Comparison of ENCODE assay signal across 11 cellular contexts in the genomic region with DNA sequence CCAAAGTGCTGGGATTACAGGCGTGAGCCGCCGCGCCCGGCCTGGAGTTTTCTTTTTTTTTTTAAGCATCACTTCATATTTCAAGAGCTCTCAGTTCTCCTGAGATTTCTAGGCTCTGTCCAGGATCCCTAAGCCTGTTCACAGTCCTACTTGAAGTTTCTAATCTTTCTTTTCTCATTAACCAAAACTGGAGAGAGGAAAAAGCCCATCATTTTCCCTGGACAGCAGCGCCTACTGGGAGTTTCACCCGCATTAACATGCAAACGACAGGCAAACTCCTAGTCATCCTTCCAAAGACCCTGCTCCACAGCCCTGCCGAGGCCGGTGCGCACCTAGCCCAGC. TPM values are rescaled to one million over a fixed set of nuclear protein-coding genes. Genes with fewer than 3 reads are reported as not detected.
DNase-seq lines count a peak whose midpoint lies in the region; ATAC-seq, FAIRE-seq and TF ChIP-seq lines count a peak whose summit lies in the region.
"Not testable (repeated sequence)": the region's sequence is repeated elsewhere in the genome, so short reads cannot be mapped to it uniquely, and the experiment has no call there.
"Had no signal": no experiment of that assay in that cellular context is flagged by ENCODE, and none has a peak within 500 bp of the region (broad histone marks: within the 10 kb centered on the region; RNA-seq: fewer than 3 reads in every experiment).

No MANE protein-coding gene starts in this region.

- peak overlapping the region; percentile 97 for H3K4ac ChIP-seq in H1 (replicated peaks; ENCODE audit: insufficient read length, low read depth, low read length)

- H2AFZ ChIP-seq in HCT116 (ENCODE audit: low read depth, low read length, poor library complexity, severe bottlenecking), result peak overlapping the region; percentile 35
- H2AFZ ChIP-seq in H1 (ENCODE audit: low read length), result not testable (repeated sequence)

- not testable (repeated sequence) for DNase-seq in AG09309 (ENCODE audit: low read depth); HCT116 (ENCODE audit: low read depth, low spot score); SJCRH30; activated naive CD8-positive, alpha-beta T cell treated with anti-CD3 and anti-CD28 coated beads for 36 hours; H1 (ENCODE audit: low read depth in 1 of 2, low spot score in 2 of 2); nephron progenitor cell; stimulated activated naive CD8-positive, alpha-beta T cell treated with anti-CD3 and anti-CD28 coated beads, Interleukin-15, amount 100 ng/mL, for 72 hours

- not testable (repeated sequence) for H2AK5ac ChIP-seq in H1 (ENCODE audit: low read depth, low read length)

- intact Hi-C loops in HCT116 (cut with micrococcal nuclease), result not testable (repeated sequence)

- POLR2A ChIA-PET in HCT116 (lab: Charles Lee), result not testable (repeated sequence)
- POLR2A ChIA-PET in H1 (lab: Charles Lee; ENCODE audit: partially characterized antibody), result interaction anchor here (1.0 to 40.7 kb wide), 6 partner anchors 4 to 86 kb away, joined by 3 to 1250 read pairs (median 4); a partner anchor contains a TSS

- not testable (repeated sequence) for H3K23me2 ChIP-seq in H1 (ENCODE audit: low read depth, low read length)

- H3K27me3 ChIP-seq in HCT116 (ENCODE audit: insufficient read depth, low read length); SJCRH30; H1 (replicated peaks in 1 of 4; ENCODE audit: control insufficient read depth in 3 of 4, extremely low read depth in 1 of 4, insufficient read depth in 3 of 4, low read length in 3 of 4): not testable (repeated sequence)

- H3K9me2 ChIP-seq in HCT116 (ENCODE audit: insufficient read depth), result not testable (repeated sequence)

- H3K4me1 ChIP-seq in HCT116 (ENCODE audit: control insufficient read depth in 1 of 2, insufficient read depth in 2 of 2, low read length in 2 of 2) (peaks cover 6 to 15% of the 10 kb centered on the region in 2 experiments; a peak in 2 of 4 replicates), H1 (replicated peaks in 1 of 4; ENCODE audit: control insufficient read depth in 3 of 4, insufficient read depth in 4 of 4, low read length in 3 of 4) (peaks cover 8 to 19% (median 15%) of the 10 kb centered on the region in 4 experiments)
- H3K4me1 ChIP-seq in SJCRH30, result not testable (repeated sequence)

- peak overlapping the region; percentile 60 for H3K27ac ChIP-seq in HCT116 (ENCODE audit: low read depth, low read length)
- H3K27ac ChIP-seq in SJCRH30, result peak overlapping the region; percentile 67
- peak overlapping the region; percentile 86 for H3K27ac ChIP-seq in H1 (ENCODE audit: low read depth, low read length)

- FAIRE-seq in H1 (lab: Jason Lieb, UNC), result not testable (repeated sequence)

- not testable (repeated sequence) for H3K36me3 ChIP-seq in HCT116 (ENCODE audit: control insufficient read depth in 1 of 2, insufficient read depth in 2 of 2, low read length in 2 of 2)
- H3K36me3 ChIP-seq in SJCRH30 (peaks cover 10% of the 10 kb centered on the region; the same call in 1 of the 2 replicates), H1 (ENCODE audit: control insufficient read depth in 2 of 4, insufficient read depth in 4 of 4, low read length in 3 of 4) (peaks cover 1 to 16% (median 5%) of the 10 kb centered on the region in 4 experiments; a peak in 4 of 8 replicates)

- ATAC-seq in HCT116; stimulated activated naive CD8-positive, alpha-beta T cell treated with anti-CD3 and anti-CD28 coated beads, Interleukin-15, amount 100 ng/mL, for 72 hours: not testable (repeated sequence)

- H2BK5ac ChIP-seq in H1 (ENCODE audit: low read depth, low read length), result peak overlapping the region; percentile 46; the same call in 1 of the 2 replicates

- not testable (repeated sequence) for TF ChIP-seq POLR2A in HCT116 (IDR thresholded peaks at IDR 0.05; ENCODE audit: borderline replicate concordance, extremely low read depth, insufficient read depth, insufficient read length); H1 (IDR thresholded peaks at IDR 0.05; ENCODE audit: control extremely low read depth in 1 of 2, low read depth in 2 of 2, low read length in 2 of 2)

- H3K4me3 ChIP-seq in AG09309 (ENCODE audit: control insufficient read depth, low read depth, low read length) (peak overlapping the region; percentile 97), HCT116 (replicated peaks in 1 of 2; ENCODE audit: low read depth in 1 of 2, low read length in 2 of 2) (peak overlapping the region; percentile 88 to 94), SJCRH30 (peak overlapping the region; percentile 65), H1 (ENCODE audit: extremely low read depth in 1 of 4, insufficient read depth in 2 of 4, low read depth in 3 of 4, low read length in 4 of 4) (peak overlapping the region; percentile 50 to 95 (median 64)), iPS-18c (ENCODE audit: insufficient read depth, low read depth, low read length) (peak overlapping the region; percentile 91)

- CTCF ChIA-PET in HCT116 (lab: Charles Lee), result not testable (repeated sequence)
- CTCF ChIA-PET in H1 (lab: Charles Lee; ENCODE audit: partially characterized antibody), result interaction anchor here (1.4 to 2.1 kb wide), 4 partner anchors 11 to 55 kb away, joined by 5 to 27 read pairs (median 10); no protein-coding TSS in a partner anchor

- H4K20me1 ChIP-seq in HCT116 (ENCODE audit: insufficient read depth); H1 (replicated peaks in 1 of 2; ENCODE audit: control insufficient read depth in 1 of 2, insufficient read depth in 2 of 2, low read length in 2 of 2): not testable (repeated sequence)

- peaks cover 28% of the 10 kb centered on the region for H3K4me1 Mint-ChIP-seq in activated naive CD8-positive, alpha-beta T cell treated with anti-CD3 and anti-CD28 coated beads for 36 hours
- peaks cover 37% of the 10 kb centered on the region for H3K4me1 Mint-ChIP-seq in nephron progenitor cell
- peaks cover 25% of the 10 kb centered on the region for H3K4me1 Mint-ChIP-seq in stimulated activated naive CD8-positive, alpha-beta T cell treated with anti-CD3 and anti-CD28 coated beads, Interleukin-15, amount 100 ng/mL, for 72 hours

- RAD21 ChIA-PET in HCT116 (lab: Charles Lee; ENCODE audit: low non-redundant PET in 1 of 2, low total read pairs in 2 of 2, uncharacterized antibody in 2 of 2, unreplicated experiment in 2 of 2), result not testable (repeated sequence)

- not testable (repeated sequence) for H3K79me1 ChIP-seq in H1 (ENCODE audit: low read depth, low read length)

- peaks cover 17% of the 10 kb centered on the region for H3K36me3 Mint-ChIP-seq in activated naive CD8-positive, alpha-beta T cell treated with anti-CD3 and anti-CD28 coated beads for 36 hours
- H3K36me3 Mint-ChIP-seq in nephron progenitor cell (ENCODE audit: low read depth), result peaks cover 17% of the 10 kb centered on the region

- H3K27ac Mint-ChIP-seq in activated naive CD8-positive, alpha-beta T cell treated with anti-CD3 and anti-CD28 coated beads for 36 hours, result peak overlapping the region; percentile 72
- H3K27ac Mint-ChIP-seq in nephron progenitor cell, result peak overlapping the region; percentile 36
- peak overlapping the region; percentile 84 to 88 for H3K27ac Mint-ChIP-seq in stimulated activated naive CD8-positive, alpha-beta T cell treated with anti-CD3 and anti-CD28 coated beads, Interleukin-15, amount 100 ng/mL, for 72 hours

- peak overlapping the region; percentile 83 for H4K5ac ChIP-seq in H1 (ENCODE audit: insufficient read length, low read depth, low read length)

- BruUV-seq in HCT116 (replicated peaks; lab: Mats Ljungman, UMichigan), result TSS peak; percentile 77

- H3K4me3 Mint-ChIP-seq in activated naive CD8-positive, alpha-beta T cell treated with anti-CD3 and anti-CD28 coated beads for 36 hours, result peak overlapping the region; percentile 78
- peak overlapping the region; percentile 81 for H3K4me3 Mint-ChIP-seq in nephron progenitor cell
- peak overlapping the region; percentile 84 to 88 for H3K4me3 Mint-ChIP-seq in stimulated activated naive CD8-positive, alpha-beta T cell treated with anti-CD3 and anti-CD28 coated beads, Interleukin-15, amount 100 ng/mL, for 72 hours

- not testable (repeated sequence) for H2BK15ac ChIP-seq in H1 (ENCODE audit: low read length)

- peak overlapping the region; percentile 94 for H3K4me2 ChIP-seq in HCT116 (ENCODE audit: low read length)
- peak overlapping the region; percentile 73 to 92 for H3K4me2 ChIP-seq in H1 (ENCODE audit: insufficient read depth in 1 of 2, low read depth in 2 of 2, low read length in 2 of 2)

- not testable (repeated sequence) for H3K9me3 Mint-ChIP-seq in activated naive CD8-positive, alpha-beta T cell treated with anti-CD3 and anti-CD28 coated beads for 36 hours; nephron progenitor cell; stimulated activated naive CD8-positive, alpha-beta T cell treated with anti-CD3 and anti-CD28 coated beads, Interleukin-15, amount 100 ng/mL, for 72 hours

- H4K91ac ChIP-seq in H1 (replicated peaks; ENCODE audit: insufficient read length, low read length), result peak overlapping the region; percentile 44

- not testable (repeated sequence) for H3K14ac ChIP-seq in H1 (ENCODE audit: insufficient read length)

- H4K8ac ChIP-seq in H1 (ENCODE audit: extremely low read depth, insufficient read depth, low read length), result peak overlapping the region; percentile 90; the same call in 1 of the 2 replicates

- peak overlapping the region; percentile 19 for H3K56ac ChIP-seq in H1 (replicated peaks; ENCODE audit: insufficient read length, low read depth, low read length)

- TF ChIP-seq RAD21 in HCT116 (IDR thresholded peaks at IDR 0.05; ENCODE audit: low read depth); H1 (IDR thresholded peaks at IDR 0.05 in 1 of 2, conservative IDR thresholded peaks at IDR 0.05 in 1 of 2; ENCODE audit: low read depth in 2 of 2, low read length in 2 of 2): not testable (repeated sequence)

- not testable (repeated sequence) for H2BK12ac ChIP-seq in H1 (ENCODE audit: low read depth, low read length)

- peak overlapping the region; percentile 88 for H3K18ac ChIP-seq in H1 (ENCODE audit: extremely low read depth, low read length)

- H3K9ac ChIP-seq in HCT116 (ENCODE audit: low read length) (peak overlapping the region; percentile 94), H1 (replicated peaks in 1 of 4; ENCODE audit: extremely low read depth in 1 of 4, low read depth in 3 of 4, low read length in 3 of 4) (peak overlapping the region; percentile 26 to 85 (median 77); a peak in 6 of 7 replicates)

- peak overlapping the region; percentile 61 for H2BK120ac ChIP-seq in H1 (replicated peaks; ENCODE audit: low read depth, low read length)

- not testable (repeated sequence) for H3K9me3 ChIP-seq in HCT116 (ENCODE audit: control insufficient read depth in 1 of 2, insufficient read depth in 1 of 2, low read depth in 1 of 2, low read length in 2 of 2); SJCRH30 (replicated peaks); H1 (ENCODE audit: insufficient read depth in 2 of 2, low read depth in 1 of 2, low read length in 1 of 2); iPS-18c (ENCODE audit: control insufficient read depth, insufficient read depth, low read length)

- not testable (repeated sequence) for H3K23ac ChIP-seq in H1 (ENCODE audit: insufficient read length)

- not testable (repeated sequence) for TF ChIP-seq CTCF in AG09309 (IDR thresholded peaks at IDR 0.05; ENCODE audit: control insufficient read depth, insufficient read depth, low read depth, low read length, missing control alignments); HCT116 (IDR thresholded peaks at IDR 0.05 in 2 of 3, conservative IDR thresholded peaks at IDR 0.05 in 1 of 3; ENCODE audit: borderline replicate concordance in 1 of 3, insufficient read depth in 1 of 3, low read depth in 2 of 3, low read length in 2 of 3); H1 (IDR thresholded peaks at IDR 0.05; ENCODE audit: control extremely low read depth in 1 of 3, insufficient read depth in 1 of 3, low read depth in 1 of 3, low read length in 3 of 3); nephron progenitor cell (IDR thresholded peaks at IDR 0.05)

- H3K79me2 ChIP-seq in HCT116 (ENCODE audit: insufficient read depth, low read length) (peaks cover 16% of the 10 kb centered on the region), H1 (ENCODE audit: control insufficient read depth in 1 of 2, insufficient read depth in 2 of 2, low read length in 2 of 2) (peaks cover 4 to 36% of the 10 kb centered on the region in 2 experiments; a peak in 3 of 4 replicates)

- TF ChIP-seq EP300 in H1 (IDR thresholded peaks at IDR 0.05; ENCODE audit: borderline replicate concordance in 1 of 2, low read depth in 2 of 2, low read length in 2 of 2), result not testable (repeated sequence)

- WGBS in H1 (ENCODE audit: extremely low coverage in 1 of 2, insufficient coverage in 1 of 2, insufficient read length in 1 of 2, insufficient replicate concordance in 2 of 2, low coverage in 1 of 2, low lambda C conversion rate in 2 of 2, missing lambda C conversion rate in 1 of 2), 2 experiments, result 33% methylated on average over 11 of the region's 11 CpGs; no CpG with 5 or more reads in 1 of the 2 experiments

- not testable (repeated sequence) for H2BK20ac ChIP-seq in H1 (ENCODE audit: low read length)

- H3K27me3 Mint-ChIP-seq in activated naive CD8-positive, alpha-beta T cell treated with anti-CD3 and anti-CD28 coated beads for 36 hours; nephron progenitor cell (ENCODE audit: low read depth, poor library complexity); stimulated activated naive CD8-positive, alpha-beta T cell treated with anti-CD3 and anti-CD28 coated beads, Interleukin-15, amount 100 ng/mL, for 72 hours: not testable (repeated sequence)

RNA-seq across cellular contexts. Expression of a gene that starts 0.6 kb away (rescaled TPM):
- total RNA-seq in HCT116 (2021; ENCODE audit: unreplicated experiment), result 24.1 TPM
- 20.0 and 23.6 TPM in 2 replicates for polyA plus RNA-seq in HCT116 (2012)
- 24.6 and 24.7 TPM in 2 replicates for total RNA-seq in SJCRH30 (2014; rRNA removed; shearing (Covaris generic))
- 10 to 100 TPM; 26.2 to 26.7 TPM for total RNA-seq in activated naive CD8-positive, alpha-beta T cell treated with anti-CD3 and anti-CD28 coated beads for 36 hours
- 74.6 and 75.9 TPM in 2 replicates for total RNA-seq in H1 (2021; fragmentation: NEBNext Ultra II Directional; extraction: Animal tissue kit (Norgen Biotek cat#: 25700))
- 90.2 and 106 TPM in 2 replicates for polyA plus RNA-seq in H1 (2011; rRNA removed)
- polyA plus RNA-seq in H1 (2011; cell fraction: cytosol; rRNA removed), result 105 TPM
- polyA plus RNA-seq in H1 (2011; cell fraction: nucleus; rRNA removed), result 153 TPM
- 65.3 to 93.7 TPM (median 87.0 TPM) in 4 replicates for polyA plus RNA-seq in H1 (2012, experiment 1 of 2)
- 74.6 TPM for polyA plus RNA-seq in H1 (2012, experiment 2 of 2)
- polyA plus RNA-seq in H1 (2013, experiment 1 of 2), result 53.0 TPM
- polyA plus RNA-seq in H1 (2013, experiment 2 of 2), result 51.3 TPM
- polyA minus RNA-seq in H1 (2011; rRNA and poly(A)+ RNA removed), result 107 and 109 TPM in 2 replicates
- polyA minus RNA-seq in H1 (2011; cell fraction: cytosol; rRNA and poly(A)+ RNA removed), result 52.0 TPM
- polyA minus RNA-seq in H1 (2011; cell fraction: nucleus; rRNA and poly(A)+ RNA removed), result 71.2 TPM

RNA-seq across cellular contexts. Expression of a gene that starts 16.9 kb away (rescaled TPM):
- total RNA-seq in HCT116 (2021; ENCODE audit: unreplicated experiment), result 5.2 TPM
- 2.8 and 2.9 TPM in 2 replicates for polyA plus RNA-seq in HCT116 (2012)
- 43.8 and 45.8 TPM in 2 replicates for total RNA-seq in SJCRH30 (2014; rRNA removed; shearing (Covaris generic))
- 10 to 100 TPM; 12.3 to 12.9 TPM for total RNA-seq in activated naive CD8-positive, alpha-beta T cell treated with anti-CD3 and anti-CD28 coated beads for 36 hours
- total RNA-seq in H1 (2021; fragmentation: NEBNext Ultra II Directional; extraction: Animal tissue kit (Norgen Biotek cat#: 25700)), result 36.0 and 39.2 TPM in 2 replicates
- polyA plus RNA-seq in H1 (2011; rRNA removed), result 13.1 and 23.4 TPM in 2 replicates
- 19.4 TPM for polyA plus RNA-seq in H1 (2011; cell fraction: cytosol; rRNA removed)
- polyA plus RNA-seq in H1 (2011; cell fraction: nucleus; rRNA removed), result 41.9 TPM
- polyA plus RNA-seq in H1 (2012, experiment 1 of 2), result 16.8 to 24.3 TPM (median 21.3 TPM) in 4 replicates
- polyA plus RNA-seq in H1 (2012, experiment 2 of 2), result 18.5 TPM
- polyA plus RNA-seq in H1 (2013, experiment 1 of 2), result 16.7 TPM
- polyA plus RNA-seq in H1 (2013, experiment 2 of 2), result 15.9 TPM
- polyA minus RNA-seq in H1 (2011; rRNA and poly(A)+ RNA removed), result 13.0 and 17.4 TPM in 2 replicates
- polyA minus RNA-seq in H1 (2011; cell fraction: cytosol; rRNA and poly(A)+ RNA removed), result 22.0 TPM
- 32.8 TPM for polyA minus RNA-seq in H1 (2011; cell fraction: nucleus; rRNA and poly(A)+ RNA removed)

RNA-seq across cellular contexts. Expression of a gene that starts 23.5 kb away (rescaled TPM):
- total RNA-seq in HCT116 (2021; ENCODE audit: unreplicated experiment), result 260 TPM
- 256 and 304 TPM in 2 replicates for polyA plus RNA-seq in HCT116 (2012)
- 277 and 303 TPM in 2 replicates for total RNA-seq in SJCRH30 (2014; rRNA removed; shearing (Covaris generic))
- total RNA-seq in activated naive CD8-positive, alpha-beta T cell treated with anti-CD3 and anti-CD28 coated beads for 36 hours, result 100 to 1,000 TPM; 349 to 354 TPM
- total RNA-seq in H1 (2021; fragmentation: NEBNext Ultra II Directional; extraction: Animal tissue kit (Norgen Biotek cat#: 25700)), result 263 and 281 TPM in 2 replicates
- polyA plus RNA-seq in H1 (2011; rRNA removed), result 241 and 344 TPM in 2 replicates
- polyA plus RNA-seq in H1 (2011; cell fraction: cytosol; rRNA removed), result 302 TPM
- 166 TPM for polyA plus RNA-seq in H1 (2011; cell fraction: nucleus; rRNA removed)
- 273 to 334 TPM (median 320 TPM) in 4 replicates for polyA plus RNA-seq in H1 (2012, experiment 1 of 2)
- 440 TPM for polyA plus RNA-seq in H1 (2012, experiment 2 of 2)
- polyA plus RNA-seq in H1 (2013, experiment 1 of 2), result 244 TPM
- polyA plus RNA-seq in H1 (2013, experiment 2 of 2), result 251 TPM
- polyA minus RNA-seq in H1 (2011; rRNA and poly(A)+ RNA removed), result 58.6 and 61.0 TPM in 2 replicates
- polyA minus RNA-seq in H1 (2011; cell fraction: cytosol; rRNA and poly(A)+ RNA removed), result 117 TPM
- 80.9 TPM for polyA minus RNA-seq in H1 (2011; cell fraction: nucleus; rRNA and poly(A)+ RNA removed)

RNA-seq across cellular contexts. Expression of a gene that starts 57.0 kb away (rescaled TPM):
- total RNA-seq in HCT116 (2021; ENCODE audit: unreplicated experiment), result not detected
- not detected in 2 replicates for polyA plus RNA-seq in HCT116 (2012)
- total RNA-seq in SJCRH30 (2014; rRNA removed; shearing (Covaris generic)), result not detected in 2 replicates
- not detected for total RNA-seq in activated naive CD8-positive, alpha-beta T cell treated with anti-CD3 and anti-CD28 coated beads for 36 hours
- 0.13 TPM in 1 of 2 replicates, not detected in the other for total RNA-seq in H1 (2021; fragmentation: NEBNext Ultra II Directional; extraction: Animal tissue kit (Norgen Biotek cat#: 25700))
- not detected in 2 replicates for polyA plus RNA-seq in H1 (2011; rRNA removed)
- polyA plus RNA-seq in H1 (2011; cell fraction: cytosol; rRNA removed), result not detected
- 0.06 TPM for polyA plus RNA-seq in H1 (2011; cell fraction: nucleus; rRNA removed)
- polyA plus RNA-seq in H1 (2012, experiment 1 of 2), result not detected in 4 replicates
- not detected for polyA plus RNA-seq in H1 (2012, experiment 2 of 2)
- not detected for polyA plus RNA-seq in H1 (2013, experiment 1 of 2)
- polyA plus RNA-seq in H1 (2013, experiment 2 of 2), result not detected
- polyA minus RNA-seq in H1 (2011; rRNA and poly(A)+ RNA removed), result not detected in 2 replicates
- not detected for polyA minus RNA-seq in H1 (2011; cell fraction: cytosol; rRNA and poly(A)+ RNA removed)
- polyA minus RNA-seq in H1 (2011; cell fraction: nucleus; rRNA and poly(A)+ RNA removed), result not detected
- total RNA-seq: esophagus mucosa, H4, mucosa of gallbladder had no signal

Comparison
In these comparisons a context has a peak if more than half of its experiments do, and no peak if none do; other contexts are left out.
1. H3K27ac Mint-ChIP-seq: peak in every context shown above with its lines; median percentile 86 in stimulated activated naive CD8-positive, alpha-beta T cell treated with anti-CD3 and anti-CD28 coated beads, Interleukin-15, amount 100 ng/mL, for 72 hours; 72 in activated naive CD8-positive, alpha-beta T cell treated with anti-CD3 and anti-CD28 coated beads for 36 hours; 36 in nephron progenitor cell.